Comparison of ENCODE assay signal across 28 cellular contexts in genomic region chr10:131500892-131501291, GRCh38.
"Had no signal": no experiment of that assay in that cellular context is flagged by ENCODE, and none has a peak within 500 bp of the region (broad histone marks: within the 10 kb centered on the region; RNA-seq: fewer than 3 reads in every experiment).

No MANE protein-coding gene starts in this region.

- H3K27ac ChIP-seq: stomach, suprapubic skin, testis, thoracic aorta, thyroid gland, tibial artery, tibial nerve, transverse colon, upper lobe of left lung, upper lobe of right lung, uterus, vagina had no signal

- H3K4me3 ChIP-seq: stomach, suprapubic skin, testis, thoracic aorta, thyroid gland, tibial artery, tibial nerve, transverse colon, upper lobe of left lung, upper lobe of right lung, uterus, vagina had no signal

- H3K27me3 Mint-ChIP-seq: stimulated activated memory B cell treated with anti-CD40 and anti-IgM and Interleukin-4, amounts not matched to agents 10 μg/mL and 1 μg/mL and 100 μg/mL, for 72 hours; stimulated activated naive B cell treated with anti-CD40 and anti-IgM and Interleukin-4, amounts not matched to agents 10 μg/mL and 1 μg/mL and 100 μg/mL, for 72 hours; stimulated activated naive CD8-positive, alpha-beta T cell treated with anti-CD3 and anti-CD28 coated beads, Interleukin-15, Interleukin-2, amounts not matched to agents 100 ng/mL and 50 ng/mL, for 24 hours had no signal

- H3K4me1 ChIP-seq: stomach, suprapubic skin, testis, thyroid gland, tibial artery, tibial nerve, transverse colon, upper lobe of left lung, upper lobe of right lung, uterus, vagina had no signal

- H3K27me3 ChIP-seq: stomach, suprapubic skin, testis, thyroid gland, tibial artery, tibial nerve, transverse colon, upper lobe of left lung, upper lobe of right lung, uterus, vagina had no signal

- H3K36me3 ChIP-seq: stomach, suprapubic skin, thoracic aorta, thyroid gland, tibial artery, tibial nerve, transverse colon, upper lobe of left lung, upper lobe of right lung, uterus, vagina had no signal

- H3K4me1 Mint-ChIP-seq: stimulated activated effector memory CD8-positive, alpha-beta T cell treated with anti-CD3 and anti-CD28 coated beads, Interleukin-12 subunit alpha, Interleukin-12 subunit beta, amount 100 ng/mL, for 72 hours; stimulated activated memory B cell treated with anti-CD40 and anti-IgM and Interleukin-4, amounts not matched to agents 10 μg/mL and 1 μg/mL and 100 μg/mL, for 72 hours; stimulated activated naive B cell treated with anti-CD40 and anti-IgM and Interleukin-4, amounts not matched to agents 10 μg/mL and 1 μg/mL and 100 μg/mL, for 72 hours; stimulated activated naive CD8-positive, alpha-beta T cell treated with anti-CD3 and anti-CD28 coated beads, Interleukin-15, amount 100 ng/mL, for 72 hours had no signal

- ATAC-seq: stimulated activated effector memory CD8-positive, alpha-beta T cell treated with anti-CD3 and anti-CD28 coated beads, Interleukin-12 subunit alpha, Interleukin-12 subunit beta, amount 100 ng/mL, for 72 hours; stimulated activated memory B cell treated with anti-CD40 and anti-IgM and Interleukin-4, amounts not matched to agents 10 μg/mL and 1 μg/mL and 100 μg/mL, for 72 hours; stimulated activated naive B cell treated with anti-CD40 and anti-IgM and Interleukin-4, amounts not matched to agents 10 μg/mL and 1 μg/mL and 100 μg/mL, for 72 hours; stimulated activated naive CD8-positive, alpha-beta T cell treated with anti-CD3 and anti-CD28 coated beads, Interleukin-15, amount 100 ng/mL, for 72 hours; stimulated activated naive CD8-positive, alpha-beta T cell treated with anti-CD3 and anti-CD28 coated beads, Interleukin-15, Interleukin-2, amounts not matched to agents 100 U/mL and 50 U/mL, for 24 hours; upper lobe of right lung had no signal

- DNase-seq: stimulated activated CD4-positive, alpha-beta T cell treated with anti-CD3 and anti-CD28 coated beads, Interleukin-2, amount 100 ng/mL, for 48 hours; stimulated activated CD4-positive, alpha-beta T cell treated with anti-CD3 and anti-CD28 coated beads, Interleukin-4, amount 100 ng/mL, for 1 hour; stimulated activated CD4-positive, alpha-beta T cell treated with anti-CD3 and anti-CD28 coated beads, Interleukin-4, amount 100 ng/mL, for 24 hours; stimulated activated CD4-positive, alpha-beta T cell treated with anti-CD3 and anti-CD28 coated beads, Interleukin-4, amount 100 ng/mL, for 4 hours; stimulated activated CD8-positive, alpha-beta memory T cell treated with anti-CD3 and anti-CD28 coated beads, Interleukin-4, amount 100 ng/mL, for 48 hours; stimulated activated naive B cell treated with anti-CD40 and anti-IgM and Interleukin-4, amounts not matched to agents 10 μg/mL and 1 μg/mL and 100 μg/mL, for 72 hours; stimulated activated naive CD4-positive, alpha-beta T cell; stimulated activated naive CD4-positive, alpha-beta T cell treated with Interleukin-2 at 50 U/mL for 16 hours; stimulated activated naive CD8-positive, alpha-beta T cell treated with anti-CD3 and anti-CD28 coated beads, Interleukin-15, amount 100 ng/mL, for 72 hours; stimulated activated naive CD8-positive, alpha-beta T cell treated with anti-CD3 and anti-CD28 coated beads, Interleukin-15, Interleukin-2, amounts not matched to agents 100 U/mL and 50 U/mL, for 24 hours; stomach; substantia nigra; testis; thyroid gland; tibial artery; transverse colon; trophoblast cell; upper lobe of left lung; upper lobe of right lung; uterus had no signal

- H3K27ac Mint-ChIP-seq: stimulated activated effector memory CD8-positive, alpha-beta T cell treated with anti-CD3 and anti-CD28 coated beads, Interleukin-12 subunit alpha, Interleukin-12 subunit beta, amount 100 ng/mL, for 72 hours; stimulated activated memory B cell treated with anti-CD40 and anti-IgM and Interleukin-4, amounts not matched to agents 10 μg/mL and 1 μg/mL and 100 μg/mL, for 72 hours; stimulated activated naive B cell treated with anti-CD40 and anti-IgM and Interleukin-4, amounts not matched to agents 10 μg/mL and 1 μg/mL and 100 μg/mL, for 72 hours; stimulated activated naive CD8-positive, alpha-beta T cell treated with anti-CD3 and anti-CD28 coated beads, Interleukin-15, amount 100 ng/mL, for 72 hours; stimulated activated naive CD8-positive, alpha-beta T cell treated with anti-CD3 and anti-CD28 coated beads, Interleukin-15, Interleukin-2, amounts not matched to agents 100 ng/mL and 50 ng/mL, for 24 hours; type B pancreatic cell had no signal

- H3K36me3 Mint-ChIP-seq: stimulated activated effector memory CD8-positive, alpha-beta T cell treated with anti-CD3 and anti-CD28 coated beads, Interleukin-12 subunit alpha, Interleukin-12 subunit beta, amount 100 ng/mL, for 72 hours; stimulated activated memory B cell treated with anti-CD40 and anti-IgM and Interleukin-4, amounts not matched to agents 10 μg/mL and 1 μg/mL and 100 μg/mL, for 72 hours; type B pancreatic cell had no signal

- H3K4me3 Mint-ChIP-seq: stimulated activated effector memory CD8-positive, alpha-beta T cell treated with anti-CD3 and anti-CD28 coated beads, Interleukin-12 subunit alpha, Interleukin-12 subunit beta, amount 100 ng/mL, for 72 hours; stimulated activated memory B cell treated with anti-CD40 and anti-IgM and Interleukin-4, amounts not matched to agents 10 μg/mL and 1 μg/mL and 100 μg/mL, for 72 hours; stimulated activated naive B cell treated with anti-CD40 and anti-IgM and Interleukin-4, amounts not matched to agents 10 μg/mL and 1 μg/mL and 100 μg/mL, for 72 hours; stimulated activated naive CD8-positive, alpha-beta T cell treated with anti-CD3 and anti-CD28 coated beads, Interleukin-15, amount 100 ng/mL, for 72 hours; stimulated activated naive CD8-positive, alpha-beta T cell treated with anti-CD3 and anti-CD28 coated beads, Interleukin-15, Interleukin-2, amounts not matched to agents 100 ng/mL and 50 ng/mL, for 24 hours; type B pancreatic cell had no signal

- H3K9me3 ChIP-seq: testis, thoracic aorta, thyroid gland, uterus, vagina had no signal
